ENCODE assay signal across 11 cellular contexts in genomic region chr20:46058656-46059281, GRCh38. TPM values are rescaled to one million over a fixed set of nuclear protein-coding genes. Genes with fewer than 3 reads are reported as not detected.
A peak's percentile ranks its signal among the peaks of the same experiment; 100 is the strongest.
DNase-seq lines count a peak whose midpoint lies in the region; ATAC-seq and TF ChIP-seq lines count a peak whose summit lies in the region.
"Had no signal": no experiment of that assay in that cellular context is flagged by ENCODE, and none has a peak within 500 bp of the region (broad histone marks: within the 10 kb centered on the region; RNA-seq: fewer than 3 reads in every experiment).

No MANE protein-coding gene starts in this region.

- TF ChIP-seq CTCF in suprapubic skin (IDR thresholded peaks at IDR 0.05): no peak

- H3K27me3 ChIP-seq in suprapubic skin: peaks cover 26% of the 10 kb centered on the region

- no peak for TF ChIP-seq POLR2A in suprapubic skin (IDR thresholded peaks at IDR 0.05)

- TF ChIP-seq EP300 in suprapubic skin (IDR thresholded peaks at IDR 0.05): no peak

- peaks cover 34% of the 10 kb centered on the region for H3K4me1 ChIP-seq in suprapubic skin

- WGBS in suprapubic skin: 51% methylated on average over 2 of the region's 30 CpGs

- H3K27ac ChIP-seq in cingulate gyrus (ENCODE audit: low read depth, low read length) (peak overlapping the region; percentile 23), suprapubic skin (no peak overlapping the region)

- H3K4me3 ChIP-seq in suprapubic skin: peak overlapping the region; percentile 39

- H3K36me3 ChIP-seq in suprapubic skin: peaks cover 37% of the 10 kb centered on the region

- no peaks in the 10 kb centered on the region for H3K9me3 ChIP-seq in suprapubic skin

- peak; percentile 60 for DNase-seq in activated CD8-positive, alpha-beta memory T cell treated with anti-CD3 and anti-CD28 coated beads for 24 hours
- DNase-seq in activated CD8-positive, alpha-beta memory T cell treated with anti-CD3 and anti-CD28 coated beads, Interleukin-2, amount 50 U/mL, for 4 hours: no peak
- no peak for DNase-seq in left lobe of liver (ENCODE audit: low spot score)
- no peak for DNase-seq in suprapubic skin (ENCODE audit: low spot score in 2 of 2)
- no peak for DNase-seq in NOMO-1 treated with dmso at 0.1 percent for 144 hours (lab: John Stamatoyannopoulos, UW; ENCODE audit: unreplicated experiment)

- ATAC-seq in left lobe of liver: peak; percentile 17
- ATAC-seq in GM18907 (IDR thresholded peaks at IDR 0.05; ENCODE audit: unreplicated experiment): no peak
- no peak for ATAC-seq in GM21723 (IDR thresholded peaks at IDR 0.05; ENCODE audit: unreplicated experiment)

RNA-seq across cellular contexts. Expression of gene SLC12A5, which starts 29.8 kb away (rescaled TPM):
- total RNA-seq in left lobe of liver: not detected
- total RNA-seq in suprapubic skin: under 1 TPM in 1 of 4 donors, not detected in 3; 0.40 TPM
- total RNA-seq: epithelial cell of proximal tubule had no signal

RNA-seq across cellular contexts. Expression of gene NCOA5, which starts 31.0 kb away (rescaled TPM):
- 8.2 TPM for total RNA-seq in left lobe of liver
- 10 to 100 TPM; 23.2 to 30.1 (median 25.2) TPM for total RNA-seq in suprapubic skin

RNA-seq across cellular contexts. Expression of gene MMP9, which starts 50.1 kb away (rescaled TPM):
- total RNA-seq in left lobe of liver: 1.6 TPM
- 1 to 10 TPM in 2 of 4 donors, under 1 TPM in 2; 0.30 to 1.9 (median 0.96) TPM for total RNA-seq in suprapubic skin
- total RNA-seq: occipital lobe, SK-MEL-5 had no signal

RNA-seq across cellular contexts. Expression of gene CD40, which starts 59.3 kb away (rescaled TPM):
- total RNA-seq in left lobe of liver (6.6 TPM), suprapubic skin (10 to 100 TPM; 12.9 to 30.6 (median 17.2) TPM)
- total RNA-seq: SK-MEL-5 had no signal
